In genomic region chr5:142863856-142864255, GRCh38 we compare ENCODE assay signal across 1 cellular context.
TF ChIP-seq lines count a peak whose summit lies in the region.

No MANE protein-coding gene starts in this region.

TF ChIP-seq in H1, 55 proteins besides CTCF, POLR2A, EP300 and RAD21:
- TF ChIP-seq RNF2 (IDR thresholded peaks at IDR 0.05; ENCODE audit: borderline replicate concordance, low read depth, low read length, missing control alignments, poor library complexity, severe bottlenecking), result no peak
- TF ChIP-seq SIRT6 (IDR thresholded peaks at IDR 0.05; ENCODE audit: low read length), result no peak
- TF ChIP-seq RFX5 (IDR thresholded peaks at IDR 0.05; ENCODE audit: borderline replicate concordance, low read depth, low read length), result no peak
- TF ChIP-seq JUND (IDR thresholded peaks at IDR 0.05; ENCODE audit: low read length), result no peak
- TF ChIP-seq CREB1 (IDR thresholded peaks at IDR 0.05), result no peak
- TF ChIP-seq CHD1 (IDR thresholded peaks at IDR 0.05; ENCODE audit: low read depth, low read length), result no peak
- no peak for TF ChIP-seq YY1 (IDR thresholded peaks at IDR 0.05; ENCODE audit: low read depth, low read length)
- TF ChIP-seq USF2 (IDR thresholded peaks at IDR 0.05; ENCODE audit: low read length), result no peak
- TF ChIP-seq ATF2 (IDR thresholded peaks at IDR 0.05; ENCODE audit: low read length), result no peak
